In the genomic region with DNA sequence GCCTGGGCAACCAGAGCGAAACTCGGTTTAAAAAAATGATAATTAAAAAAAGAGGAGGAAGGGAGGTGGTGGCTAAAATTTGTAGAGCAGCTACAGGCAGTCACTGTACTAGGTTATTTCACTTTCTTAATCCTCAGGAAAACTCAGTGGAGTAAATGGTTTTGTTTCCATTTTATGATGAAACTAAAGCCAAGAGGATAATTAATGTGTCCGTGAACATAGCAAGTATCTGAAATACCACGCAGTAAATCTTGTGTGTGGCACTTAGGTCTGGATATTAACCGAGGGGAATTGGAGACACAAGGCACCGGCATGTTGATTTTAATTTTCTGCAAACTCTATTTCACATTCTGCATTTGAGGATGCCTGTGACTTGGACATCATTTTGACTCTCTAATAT, we compare ENCODE assay signal across 26 cellular contexts. TPM values are rescaled to one million over a fixed set of nuclear protein-coding genes. Genes with fewer than 3 reads are reported as not detected.
"Had no signal": no experiment of that assay in that cellular context is flagged by ENCODE, and none has a peak within 500 bp of the region (broad histone marks: within the 10 kb centered on the region; RNA-seq: fewer than 3 reads in every experiment).

No MANE protein-coding gene starts in this region.

- H3K9me3 ChIP-seq: gastroesophageal sphincter, heart left ventricle, left lung, right lobe of liver, testis, tibial artery, upper lobe of left lung had no signal

- DNase-seq: effector CD4-positive, alpha-beta T cell; foreskin keratinocyte; heart left ventricle; mesendoderm; midbrain; naive thymus-derived CD4-positive, alpha-beta T cell; right lobe of liver; stimulated activated CD4-positive, alpha-beta T cell treated with anti-CD3 and anti-CD28 coated beads, Interleukin-12 subunit alpha, Interleukin-12 subunit beta, amount 100 ng/mL, for 4 hours; stimulated activated CD4-positive, alpha-beta T cell treated with anti-CD3 and anti-CD28 coated beads, Interleukin-1b, Interleukin-23, amount 100 ng/mL, for 48 hours; stimulated activated CD4-positive, alpha-beta T cell treated with anti-CD3 and anti-CD28 coated beads, Interleukin-4, amount 100 ng/mL, for 24 hours; stimulated activated naive CD8-positive, alpha-beta T cell treated with anti-CD3 and anti-CD28 coated beads, Interleukin-15, Interleukin-2, amounts not matched to agents 100 U/mL and 50 U/mL, for 24 hours; substantia nigra; testis; upper lobe of left lung had no signal

- H3K9ac ChIP-seq: neural progenitor cell, parathyroid adenoma had no signal

- H3K27ac Mint-ChIP-seq: naive thymus-derived CD4-positive, alpha-beta T cell; nephron; neural progenitor cell; progenitor cell of endocrine pancreas; stimulated activated memory B cell treated with anti-CD40 and anti-IgM and Interleukin-4, amounts not matched to agents 10 μg/mL and 1 μg/mL and 100 μg/mL, for 72 hours had no signal

- H2AFZ ChIP-seq: hepatocyte, neural progenitor cell, parathyroid adenoma had no signal

- H3K27ac ChIP-seq: epithelial cell of prostate, foreskin keratinocyte, gastroesophageal sphincter, heart left ventricle, hepatocyte, left lung, neural progenitor cell, parathyroid adenoma, right lobe of liver, testis, tibial artery, upper lobe of left lung had no signal

- H3K4me2 ChIP-seq: hepatocyte, neural progenitor cell, smooth muscle cell had no signal

- H3K9me3 Mint-ChIP-seq: naive thymus-derived CD4-positive, alpha-beta T cell; nephron had no signal

- H3K27me3 ChIP-seq: foreskin keratinocyte, gastroesophageal sphincter, heart left ventricle, hepatocyte, left lung, neural progenitor cell, right lobe of liver, testis, tibial artery, upper lobe of left lung had no signal

- H3K27me3 Mint-ChIP-seq: progenitor cell of endocrine pancreas had no signal

- H3K4me3 Mint-ChIP-seq: naive thymus-derived CD4-positive, alpha-beta T cell; nephron; neural progenitor cell; stimulated activated memory B cell treated with anti-CD40 and anti-IgM and Interleukin-4, amounts not matched to agents 10 μg/mL and 1 μg/mL and 100 μg/mL, for 72 hours had no signal

- H3K4me1 ChIP-seq: left lung, parathyroid adenoma had no signal

- H3K36me3 ChIP-seq: gastroesophageal sphincter, heart left ventricle, left lung, neural progenitor cell, right lobe of liver, upper lobe of left lung had no signal

- H3K4me3 ChIP-seq: dorsolateral prefrontal cortex, gastroesophageal sphincter, heart left ventricle, hepatocyte, left lung, neural progenitor cell, right lobe of liver, smooth muscle cell, testis, tibial artery, upper lobe of left lung had no signal

- H3K36me3 Mint-ChIP-seq: naive thymus-derived CD4-positive, alpha-beta T cell; stimulated activated memory B cell treated with anti-CD40 and anti-IgM and Interleukin-4, amounts not matched to agents 10 μg/mL and 1 μg/mL and 100 μg/mL, for 72 hours had no signal

- H3K79me2 ChIP-seq: parathyroid adenoma had no signal

RNA-seq across cellular contexts. Expression of gene SH3BP4, which starts 14.5 kb away (rescaled TPM):
- polyA plus RNA-seq: naive thymus-derived CD4-positive, alpha-beta T cell had no signal
